Comparison of ENCODE assay signal across 24 cellular contexts in genomic region chr10:74013004-74013403, GRCh38. TPM values are rescaled to one million over a fixed set of nuclear protein-coding genes. Genes with fewer than 3 reads are reported as not detected.
DNase-seq lines count a peak whose midpoint lies in the region; ATAC-seq and TF ChIP-seq lines count a peak whose summit lies in the region.
"Had no signal": no experiment of that assay in that cellular context is flagged by ENCODE, and none has a peak within 500 bp of the region (broad histone marks: within the 10 kb centered on the region; RNA-seq: fewer than 3 reads in every experiment).

No MANE protein-coding gene starts in this region.

- no peaks in the 10 kb centered on the region for H3K9me3 Mint-ChIP-seq in mesothelial cell of epicardium
- no peaks in the 10 kb centered on the region for H3K9me3 Mint-ChIP-seq in stimulated activated effector memory CD8-positive, alpha-beta T cell treated with anti-CD3 and anti-CD28 coated beads, Interleukin-12 subunit alpha, Interleukin-12 subunit beta, amount 100 ng/mL, for 72 hours
- H3K9me3 Mint-ChIP-seq: activated naive CD4-positive, alpha-beta T cell treated with anti-CD3 and anti-CD28 coated beads, Interleukin-2, amount 50 U/mL, for 24 hours; H9; stimulated activated naive CD8-positive, alpha-beta T cell treated with anti-CD3 and anti-CD28 coated beads, Interleukin-15, amount 100 ng/mL, for 72 hours; type B pancreatic cell had no signal

- H3K79me2 ChIP-seq in SK-N-SH (ENCODE audit: insufficient read depth) = peaks cover 96% of the 10 kb centered on the region

- H3K4me1 Mint-ChIP-seq in mesothelial cell of epicardium = peaks cover 47% of the 10 kb centered on the region
- peaks cover 31% of the 10 kb centered on the region for H3K4me1 Mint-ChIP-seq in stimulated activated effector memory CD8-positive, alpha-beta T cell treated with anti-CD3 and anti-CD28 coated beads, Interleukin-12 subunit alpha, Interleukin-12 subunit beta, amount 100 ng/mL, for 72 hours

- peak overlapping the region in 1 of 2 experiments; percentile 93; a peak in 3 of 4 replicates for H3K27ac ChIP-seq in SK-N-SH (ENCODE audit: low read depth in 2 of 2, low read length in 1 of 2)
- peak overlapping the region; percentile 30 to 53 for H3K27ac ChIP-seq in ascending aorta
- peak overlapping the region; percentile 39 to 60 for H3K27ac ChIP-seq in tibial artery
- H3K27ac ChIP-seq: 22Rv1 had no signal

- no peaks in the 10 kb centered on the region for H3K9me3 ChIP-seq in SK-N-SH
- H3K9me3 ChIP-seq in ascending aorta = no peaks in the 10 kb centered on the region
- no peaks in the 10 kb centered on the region for H3K9me3 ChIP-seq in tibial artery
- H3K9me3 ChIP-seq: Caco-2 had no signal

- intact Hi-C loops in ascending aorta (cut with DNase I) = no loop called here
- intact Hi-C loops in tibial artery (cut with DNase I; ENCODE audit: low total_unique reads) = no loop called here

- CTCF ChIA-PET in SK-N-SH (lab: Yijun Ruan, JAX) = interaction anchor here (0.9 to 2.0 kb wide), 4 partner anchors 9 to 68 kb away, joined by 3 to 7 read pairs (median 4); no protein-coding TSS in a partner anchor

- H3K27me3 Mint-ChIP-seq in mesothelial cell of epicardium (ENCODE audit: low read depth) = no peaks in the 10 kb centered on the region
- H3K27me3 Mint-ChIP-seq: activated naive CD4-positive, alpha-beta T cell treated with anti-CD3 and anti-CD28 coated beads, Interleukin-2, amount 50 U/mL, for 24 hours; B cell; stimulated activated naive CD8-positive, alpha-beta T cell treated with anti-CD3 and anti-CD28 coated beads, Interleukin-15, amount 100 ng/mL, for 72 hours; type B pancreatic cell had no signal

- DNase-seq in SK-N-SH (no peak), ascending aorta (ENCODE audit: low spot score in 2 of 2) (no peak), mesothelial cell of epicardium (ENCODE audit: low spot score in 2 of 2, unreplicated experiment in 2 of 2) (no peak), tibial artery (no peak), NCI-H146 treated with DMSO at 0.1 percent for 48 hours (lab: John Stamatoyannopoulos, UW; ENCODE audit: unreplicated experiment) (no peak), RPMI8226 (no peak)
- no peak for DNase-seq in stimulated activated effector memory CD8-positive, alpha-beta T cell treated with anti-CD3 and anti-CD28 coated beads, Interleukin-12 subunit alpha, Interleukin-12 subunit beta, amount 100 ng/mL, for 72 hours (ENCODE audit: low spot score in 2 of 2)
- DNase-seq: activated CD4-positive, alpha-beta T cell treated with anti-CD3 and anti-CD28 coated beads for 1 hour; Caco-2; cerebellar nuclear complex; effector CD8-positive, alpha-beta T cell; H9; islet precursor cell; KBM-7; NCI-H1694 treated with DMSO at 0.1 percent for 48 hours; NCI-H526 treated with DMSO at 0.1 percent for 48 hours; stimulated activated CD4-positive, alpha-beta T cell treated with anti-CD3 and anti-CD28 coated beads, Interleukin-12 subunit alpha, Interleukin-12 subunit beta, amount 100 ng/mL, for 4 hours; stimulated activated CD4-positive, alpha-beta T cell treated with anti-CD3 and anti-CD28 coated beads, Interleukin-4, amount 100 ng/mL, for 4 hours; stimulated activated naive CD8-positive, alpha-beta T cell treated with anti-CD3 and anti-CD28 coated beads, Interleukin-15, amount 100 ng/mL, for 72 hours had no signal

- peaks cover 91% of the 10 kb centered on the region for H4K20me1 ChIP-seq in SK-N-SH (ENCODE audit: insufficient read depth)

- TF ChIP-seq RAD21 in SK-N-SH (IDR thresholded peaks at IDR 0.05; ENCODE audit: low read length) = no peak

- H3K4me3 Mint-ChIP-seq in mesothelial cell of epicardium = no peak overlapping the region
- no peak overlapping the region for H3K4me3 Mint-ChIP-seq in stimulated activated effector memory CD8-positive, alpha-beta T cell treated with anti-CD3 and anti-CD28 coated beads, Interleukin-12 subunit alpha, Interleukin-12 subunit beta, amount 100 ng/mL, for 72 hours
- H3K4me3 Mint-ChIP-seq: activated naive CD4-positive, alpha-beta T cell treated with anti-CD3 and anti-CD28 coated beads, Interleukin-2, amount 50 U/mL, for 24 hours; B cell; H9; stimulated activated naive CD8-positive, alpha-beta T cell treated with anti-CD3 and anti-CD28 coated beads, Interleukin-15, amount 100 ng/mL, for 72 hours; type B pancreatic cell had no signal

- H3K27me3 ChIP-seq in SK-N-SH (ENCODE audit: insufficient read depth) (no peaks in the 10 kb centered on the region), ascending aorta (no peaks in the 10 kb centered on the region), tibial artery (no peaks in the 10 kb centered on the region)

- H3K36me3 Mint-ChIP-seq in mesothelial cell of epicardium = peaks cover 2% of the 10 kb centered on the region
- H3K36me3 Mint-ChIP-seq in stimulated activated effector memory CD8-positive, alpha-beta T cell treated with anti-CD3 and anti-CD28 coated beads, Interleukin-12 subunit alpha, Interleukin-12 subunit beta, amount 100 ng/mL, for 72 hours = peaks cover 21% of the 10 kb centered on the region

- H2AFZ ChIP-seq in SK-N-SH (ENCODE audit: low read depth) = no peak overlapping the region

- H3K4me3 ChIP-seq in SK-N-SH (ENCODE audit: low read depth in 2 of 2, low read length in 1 of 2) = no peak overlapping the region
- no peak overlapping the region for H3K4me3 ChIP-seq in ascending aorta
- no peak overlapping the region for H3K4me3 ChIP-seq in tibial artery

- 97% methylated on average over 1 of the region's 1 CpG for whole genome bisulfite sequencing in SK-N-SH (ENCODE audit: low lambda C conversion rate)

- TF ChIP-seq EP300 in SK-N-SH (IDR thresholded peaks at IDR 0.05; ENCODE audit: borderline replicate concordance in 1 of 2, low read depth in 1 of 2, low read length in 1 of 2) = no peak

- peaks cover 52% of the 10 kb centered on the region for H3F3A ChIP-seq in SK-N-SH (replicated peaks; ENCODE audit: insufficient read depth)

- no peak for TF ChIP-seq CTCF in SK-N-SH (IDR thresholded peaks at IDR 0.05)
- TF ChIP-seq CTCF in ascending aorta (IDR thresholded peaks at IDR 0.05) = no peak
- no peak for TF ChIP-seq CTCF in mesothelial cell of epicardium (IDR thresholded peaks at IDR 0.05; ENCODE audit: unreplicated experiment)
- TF ChIP-seq CTCF in tibial artery (IDR thresholded peaks at IDR 0.05) = no peak

- POLR2A ChIA-PET in SK-N-SH (lab: Yijun Ruan, JAX) = no interaction called here

- ATAC-seq in SK-N-SH treated with all-trans-retinoic acid at 6 μM for 48 hours = no peak
- no peak for ATAC-seq in stimulated activated effector memory CD8-positive, alpha-beta T cell treated with anti-CD3 and anti-CD28 coated beads, Interleukin-12 subunit alpha, Interleukin-12 subunit beta, amount 100 ng/mL, for 72 hours
- ATAC-seq: stimulated activated naive CD8-positive, alpha-beta T cell treated with anti-CD3 and anti-CD28 coated beads, Interleukin-15, amount 100 ng/mL, for 72 hours had no signal

- no peaks in the 10 kb centered on the region for H3K9me2 ChIP-seq in SK-N-SH

- no peak overlapping the region for H3K9ac ChIP-seq in SK-N-SH

- H3K4me1 ChIP-seq in SK-N-SH (ENCODE audit: control insufficient read depth in 1 of 2, insufficient read depth in 2 of 2, low read depth in 1 of 2, low read length in 1 of 2) = peaks cover 3 to 56% of the 10 kb centered on the region in 2 experiments
- H3K4me1 ChIP-seq in ascending aorta = peaks cover 6 to 58% of the 10 kb centered on the region in 2 donors
- H3K4me1 ChIP-seq in tibial artery = peaks cover 0 to 95% (median 52%) of the 10 kb centered on the region in 4 donors
- H3K4me1 ChIP-seq: Caco-2 had no signal

- H3K36me3 ChIP-seq in SK-N-SH (replicated peaks in 1 of 2; ENCODE audit: control insufficient read depth in 1 of 2, insufficient read depth in 2 of 2, low read length in 1 of 2) (peaks cover 0 to 23% of the 10 kb centered on the region in 2 experiments), ascending aorta (no peaks in the 10 kb centered on the region), tibial artery (no peaks in the 10 kb centered on the region)

- peak overlapping the region; percentile 46 for H3K4me2 ChIP-seq in SK-N-SH

- peak overlapping the region; percentile 6 for H3K27ac Mint-ChIP-seq in mesothelial cell of epicardium
- H3K27ac Mint-ChIP-seq in stimulated activated effector memory CD8-positive, alpha-beta T cell treated with anti-CD3 and anti-CD28 coated beads, Interleukin-12 subunit alpha, Interleukin-12 subunit beta, amount 100 ng/mL, for 72 hours = no peak overlapping the region
- H3K27ac Mint-ChIP-seq: activated naive CD4-positive, alpha-beta T cell treated with anti-CD3 and anti-CD28 coated beads, Interleukin-2, amount 50 U/mL, for 24 hours; B cell; stimulated activated naive CD8-positive, alpha-beta T cell treated with anti-CD3 and anti-CD28 coated beads, Interleukin-15, amount 100 ng/mL, for 72 hours; type B pancreatic cell had no signal

TF ChIP-seq in SK-N-SH, 30 proteins besides CTCF, POLR2A, EP300 and RAD21 (continues in another document):
- TF ChIP-seq MXI1 (IDR thresholded peaks at IDR 0.05; ENCODE audit: low read depth, low read length) = no peak

TF ChIP-seq in SK-N-SH treated with all-trans-retinoic acid at 6 μM for 48 hours, 23 proteins besides CTCF, POLR2A, EP300 and RAD21 (continues in another document):
- TF ChIP-seq, protein P1, sequence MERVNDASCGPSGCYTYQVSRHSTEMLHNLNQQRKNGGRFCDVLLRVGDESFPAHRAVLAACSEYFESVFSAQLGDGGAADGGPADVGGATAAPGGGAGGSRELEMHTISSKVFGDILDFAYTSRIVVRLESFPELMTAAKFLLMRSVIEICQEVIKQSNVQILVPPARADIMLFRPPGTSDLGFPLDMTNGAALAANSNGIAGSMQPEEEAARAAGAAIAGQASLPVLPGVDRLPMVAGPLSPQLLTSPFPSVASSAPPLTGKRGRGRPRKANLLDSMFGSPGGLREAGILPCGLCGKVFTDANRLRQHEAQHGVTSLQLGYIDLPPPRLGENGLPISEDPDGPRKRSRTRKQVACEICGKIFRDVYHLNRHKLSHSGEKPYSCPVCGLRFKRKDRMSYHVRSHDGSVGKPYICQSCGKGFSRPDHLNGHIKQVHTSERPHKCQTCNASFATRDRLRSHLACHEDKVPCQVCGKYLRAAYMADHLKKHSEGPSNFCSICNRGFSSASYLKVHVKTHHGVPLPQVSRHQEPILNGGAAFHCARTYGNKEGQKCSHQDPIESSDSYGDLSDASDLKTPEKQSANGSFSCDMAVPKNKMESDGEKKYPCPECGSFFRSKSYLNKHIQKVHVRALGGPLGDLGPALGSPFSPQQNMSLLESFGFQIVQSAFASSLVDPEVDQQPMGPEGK (CRISPR knock-in tag; IDR thresholded peaks at IDR 0.05; ENCODE audit: borderline replicate concordance) = no peak

RNA-seq across cellular contexts. Expression of gene VCL, which starts 15.1 kb away (rescaled TPM):
- polyA plus RNA-seq in SK-N-SH (2012; rRNA removed) = 147 and 190 TPM in 2 replicates
- polyA plus RNA-seq in SK-N-SH (2012; cell fraction: cytosol; rRNA removed) = 125 and 144 TPM in 2 replicates
- 170 and 281 TPM in 2 replicates for polyA plus RNA-seq in SK-N-SH (2012; cell fraction: nucleus; rRNA removed)
- 333 TPM for total RNA-seq in ascending aorta
- 129 to 132 TPM (median 131 TPM) in 3 replicates for total RNA-seq in mesothelial cell of epicardium
